Comparison of ENCODE assay signal across 18 cellular contexts in the genomic region with DNA sequence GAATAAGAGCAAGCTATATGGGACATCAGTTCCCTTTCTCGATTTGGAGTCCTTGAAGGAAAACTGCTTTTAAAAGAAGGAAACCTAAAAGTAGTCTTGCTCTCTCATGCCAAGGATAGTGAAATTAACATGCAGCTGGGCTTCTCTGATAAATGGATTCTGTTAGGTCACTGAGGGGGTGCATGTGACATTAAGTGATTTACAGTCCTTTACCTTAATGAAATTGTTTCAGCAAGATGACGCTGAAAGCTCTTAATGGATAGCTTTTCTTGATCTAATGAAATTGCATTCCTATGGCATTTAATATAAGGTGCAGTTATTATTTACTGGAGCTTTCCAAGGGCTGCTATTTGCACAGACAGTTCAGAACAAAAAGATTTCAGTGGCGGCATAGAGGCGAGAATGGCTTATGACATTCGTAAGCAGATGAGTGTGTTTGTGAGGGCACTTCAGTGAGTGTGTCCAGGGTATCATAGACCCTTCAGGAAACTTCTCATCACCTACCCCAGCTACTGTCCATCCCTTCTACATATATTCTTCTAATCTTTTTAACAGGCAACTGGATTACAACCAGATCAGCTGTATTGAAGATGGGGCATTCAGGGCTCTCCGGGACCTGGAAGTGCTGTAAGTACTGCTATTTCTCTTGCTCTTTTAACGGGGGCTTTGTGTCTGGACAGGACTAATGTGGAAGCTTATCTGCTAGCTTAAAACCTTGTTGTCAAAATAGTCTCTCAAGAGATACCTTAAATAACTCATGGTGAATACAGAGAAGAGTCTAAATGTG.
DNase-seq lines count a peak whose midpoint lies in the region; TF ChIP-seq lines count a peak whose summit lies in the region.
"Had no signal": no experiment of that assay in that cellular context is flagged by ENCODE, and none has a peak within 500 bp of the region (broad histone marks: within the 10 kb centered on the region; RNA-seq: fewer than 3 reads in every experiment).

No MANE protein-coding gene starts in this region.

- no peak overlapping the region for H3K27ac ChIP-seq in prostate gland
- H3K27ac ChIP-seq: BLaER1 treated with 17β-estradiol and CSF1 and Interleukin-3, amounts not matched to agents 10 nM and 100 nM; KMS-11; Peyer's patch had no signal

- H3K27ac Mint-ChIP-seq in mesothelial cell of epicardium, result peak overlapping the region; percentile 80
- H3K27ac Mint-ChIP-seq: CD8-positive, alpha-beta T cell had no signal

- H3K27me3 ChIP-seq in prostate gland (replicated peaks; ENCODE audit: insufficient read depth), result no peaks in the 10 kb centered on the region
- H3K27me3 ChIP-seq: BLaER1 treated with 17β-estradiol and CSF1 and Interleukin-3, amounts not matched to agents 10 nM and 100 nM; Peyer's patch had no signal

- no peaks in the 10 kb centered on the region for H3K9me3 ChIP-seq in prostate gland
- H3K9me3 ChIP-seq: BLaER1 treated with 17β-estradiol and CSF1 and Interleukin-3, amounts not matched to agents 10 nM and 100 nM; Peyer's patch had no signal

- no peak for TF ChIP-seq CTCF in mesothelial cell of epicardium (IDR thresholded peaks at IDR 0.05; ENCODE audit: unreplicated experiment)
- TF ChIP-seq CTCF in prostate gland (IDR thresholded peaks at IDR 0.05), result no peak

- H3K4me1 ChIP-seq in prostate gland (replicated peaks), result no peaks in the 10 kb centered on the region
- H3K4me1 ChIP-seq: BLaER1 treated with 17β-estradiol and CSF1 and Interleukin-3, amounts not matched to agents 10 nM and 100 nM; Peyer's patch had no signal

- no peaks in the 10 kb centered on the region for H3K27me3 Mint-ChIP-seq in mesothelial cell of epicardium (ENCODE audit: low read depth)

- TF ChIP-seq POLR2A in prostate gland (IDR thresholded peaks at IDR 0.05), result no peak

- intact Hi-C loops in prostate gland (cut with DNase I), result no loop called here

- H3K4me1 Mint-ChIP-seq in mesothelial cell of epicardium, result peaks cover 50% of the 10 kb centered on the region

- peaks cover 5% of the 10 kb centered on the region for H3K36me3 Mint-ChIP-seq in mesothelial cell of epicardium
- H3K36me3 Mint-ChIP-seq: CD8-positive, alpha-beta T cell had no signal

- H3K36me3 ChIP-seq in prostate gland, result no peaks in the 10 kb centered on the region
- H3K36me3 ChIP-seq: BLaER1 treated with 17β-estradiol and CSF1 and Interleukin-3, amounts not matched to agents 10 nM and 100 nM; Peyer's patch had no signal

- H3K4me3 ChIP-seq in prostate gland, result no peak overlapping the region
- H3K4me3 ChIP-seq: BLaER1 treated with 17β-estradiol and CSF1 and Interleukin-3, amounts not matched to agents 10 nM and 100 nM; Peyer's patch had no signal

- 73% methylated on average over 7 of the region's 7 CpGs for WGBS in prostate gland

- no peaks in the 10 kb centered on the region for H3K9me3 Mint-ChIP-seq in mesothelial cell of epicardium
- H3K9me3 Mint-ChIP-seq: CD8-positive, alpha-beta T cell had no signal

- H3K4me3 Mint-ChIP-seq in mesothelial cell of epicardium, result peak overlapping the region; percentile 69
- H3K4me3 Mint-ChIP-seq: CD8-positive, alpha-beta T cell had no signal

- DNase-seq in D341Med (ENCODE audit: low spot score), result peak; percentile 24
- DNase-seq in DMS114 treated with DMSO at 0.1 percent for 48 hours (lab: John Stamatoyannopoulos, UW; ENCODE audit: unreplicated experiment), result peak; percentile 63
- peak; percentile 91 for DNase-seq in SK-N-DZ (ENCODE audit: low spot score)
- DNase-seq in mesothelial cell of epicardium (ENCODE audit: low spot score in 2 of 2, unreplicated experiment in 2 of 2), result no peak
- no peak for DNase-seq in AG08396 (ENCODE audit: low spot score)
- DNase-seq in prostate gland (ENCODE audit: low spot score), result no peak
- DNase-seq in activated T-cell treated with anti-CD3 and anti-CD28 coated beads, Interleukin-2, amount 50 U/mL, for 48 hours, result no peak
- DNase-seq: CD8-positive, alpha-beta T cell; DMS53; GF-D8; NCI-H1092 treated with DMSO at 0.1 percent for 48 hours; NCI-H1694; NCI-H2081; NCI-H446; NCI-H526 treated with DMSO at 0.1 percent for 48 hours; Peyer's patch had no signal

Comparison
In these comparisons a context has a peak if more than half of its experiments do, and no peak if none do; other contexts are left out.
1. DNase-seq: peak in D341Med (single experiment), DMS114 treated with DMSO at 0.1 percent for 48 hours (single experiment) and SK-N-DZ (single experiment); none in mesothelial cell of epicardium (0 of 2), AG08396 (single experiment), prostate gland (single experiment) and activated T-cell treated with anti-CD3 and anti-CD28 coated beads, Interleukin-2, amount 50 U/mL, for 48 hours (0 of 2).